In the genomic region with DNA sequence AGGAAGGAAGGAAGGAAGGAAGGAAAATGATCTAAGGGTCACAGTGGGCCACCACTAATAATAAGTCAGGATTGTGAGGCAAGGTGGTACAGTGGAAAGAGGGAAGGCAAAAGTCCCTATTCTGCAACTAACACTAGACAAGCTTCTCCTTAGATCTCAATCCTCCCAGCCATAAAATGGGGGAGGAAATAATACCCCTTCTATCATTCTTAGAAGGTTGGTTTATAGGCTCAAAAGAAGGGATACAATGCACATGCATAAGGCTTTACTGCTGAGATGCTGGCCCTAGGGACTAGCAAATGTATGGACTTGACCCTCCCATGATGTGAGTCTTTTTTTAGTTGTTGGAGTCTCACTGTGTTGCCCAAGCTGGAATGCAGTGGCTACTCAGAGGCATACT, we compare ENCODE assay signal across 21 cellular contexts.
"Had no signal": no experiment of that assay in that cellular context is flagged by ENCODE, and none has a peak within 500 bp of the region (broad histone marks: within the 10 kb centered on the region; RNA-seq: fewer than 3 reads in every experiment).

No MANE protein-coding gene starts in this region.

- H3K4me3 ChIP-seq: coronary artery, dorsolateral prefrontal cortex, esophagus muscularis mucosa, gastroesophageal sphincter, heart left ventricle, hepatocyte, left lung, lower lobe of right lung, mucosa of descending colon had no signal

- DNase-seq: dermis blood vessel endothelial cell; dorsolateral prefrontal cortex; effector CD4-positive, alpha-beta T cell; effector memory CD4-positive, alpha-beta T cell; foreskin keratinocyte; heart left ventricle; hypothalamus; immature natural killer cell; kidney; kidney glomerular epithelial cell; left colon; left lung; left ventricle myocardium superior; lower lobe of right lung; mesenchymal stem cell; mucosa of descending colon; naive B cell had no signal

- ATAC-seq: foreskin keratinocyte, gastroesophageal sphincter, heart left ventricle, left colon, left lung, left ventricle myocardium superior, lower lobe of right lung, mucosa of descending colon had no signal

- H3K27ac ChIP-seq: coronary artery, dorsolateral prefrontal cortex, esophagus muscularis mucosa, foreskin keratinocyte, gastroesophageal sphincter, heart left ventricle, hepatocyte, left lung, lower lobe of right lung had no signal

- H3K27me3 ChIP-seq: esophagus muscularis mucosa, foreskin keratinocyte, gastroesophageal sphincter, hepatocyte had no signal

- H3K4me1 ChIP-seq: esophagus muscularis mucosa, foreskin keratinocyte, gastroesophageal sphincter, heart left ventricle, left lung, lower lobe of right lung had no signal

- H3K9me3 ChIP-seq: esophagus muscularis mucosa, gastroesophageal sphincter, heart left ventricle, left lung, lower lobe of right lung, mucosa of descending colon had no signal

- H3K36me3 ChIP-seq: esophagus muscularis mucosa, gastroesophageal sphincter, heart left ventricle, left lung, lower lobe of right lung had no signal
